Comparison of ENCODE assay signal across 23 cellular contexts in genomic region chr12:94178054-94178453, GRCh38.
"Had no signal": no experiment of that assay in that cellular context is flagged by ENCODE, and none has a peak within 500 bp of the region (broad histone marks: within the 10 kb centered on the region; RNA-seq: fewer than 3 reads in every experiment).

No MANE protein-coding gene starts in this region.

- H3K27ac ChIP-seq: colonic mucosa, epithelial cell of prostate, esophagus squamous epithelium, gastrocnemius medialis, lower lobe of right lung had no signal

- H3K27ac Mint-ChIP-seq: dendritic cell treated with granulocyte-macrophage colony-stimulating factor and Interleukin-4, amounts not matched to agents 40 ng/mL and 50 ng/mL, for 4 days; endodermal cell; mesothelial cell of epicardium had no signal

- H3K36me3 Mint-ChIP-seq: mesothelial cell of epicardium had no signal

- H3K9me3 ChIP-seq: colonic mucosa, gastrocnemius medialis had no signal

- H3K36me3 ChIP-seq: colonic mucosa, esophagus squamous epithelium, gastrocnemius medialis, heart right ventricle, lower lobe of right lung had no signal

- H3K27me3 ChIP-seq: colonic mucosa, gastrocnemius medialis, heart right ventricle, left lung had no signal

- H3K4me1 ChIP-seq: colonic mucosa, gastrocnemius medialis had no signal

- H3K27me3 Mint-ChIP-seq: effector memory CD8-positive, alpha-beta T cell had no signal

- DNase-seq: colonic mucosa; cortex of kidney; effector CD8-positive, alpha-beta T cell; effector memory CD8-positive, alpha-beta T cell; endodermal cell; esophagus squamous epithelium; foreskin fibroblast; foreskin melanocyte; gastrocnemius medialis; glutamatergic neuron; head of caudate nucleus; heart right ventricle; hippocampal formation; left cardiac atrium; left lung; left ventricle myocardium superior; lower lobe of right lung; mesenchymal stem cell; mucosa of descending colon had no signal

- H3K4me3 Mint-ChIP-seq: dendritic cell treated with granulocyte-macrophage colony-stimulating factor and Interleukin-4, amounts not matched to agents 40 ng/mL and 50 ng/mL, for 4 days; effector memory CD8-positive, alpha-beta T cell; endodermal cell; mesothelial cell of epicardium had no signal

- ATAC-seq: effector memory CD8-positive, alpha-beta T cell; esophagus mucosa; gastrocnemius medialis; heart right ventricle; left cardiac atrium; left lung; left ventricle myocardium superior; lower lobe of right lung; mucosa of descending colon had no signal

- H3K4me3 ChIP-seq: colonic mucosa, esophagus squamous epithelium, gastrocnemius medialis, heart right ventricle, left lung, lower lobe of right lung, mucosa of descending colon had no signal
